ENCODE assay signal across 25 cellular contexts in the genomic region with DNA sequence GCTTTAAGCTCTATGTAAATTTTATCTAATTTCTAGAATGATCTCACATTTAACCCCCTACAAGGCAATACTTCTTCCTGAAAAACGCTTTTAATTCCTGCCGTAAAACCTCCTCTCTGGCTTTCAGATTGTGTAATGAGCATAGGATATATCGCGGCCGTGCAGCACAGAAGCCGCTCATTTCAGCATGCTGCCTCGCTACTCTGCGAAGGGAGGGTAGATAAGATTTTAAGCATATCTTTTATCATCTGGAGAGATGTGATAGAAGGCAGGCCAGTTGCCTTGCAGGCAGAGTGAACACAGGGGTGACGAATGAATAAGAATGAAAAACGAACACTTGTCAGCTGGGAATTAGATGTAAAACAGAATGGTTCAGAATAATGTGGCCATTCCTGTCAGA.
A peak's percentile ranks its signal among the peaks of the same experiment; 100 is the strongest.
DNase-seq lines count a peak whose midpoint lies in the region; ATAC-seq, FAIRE-seq and TF ChIP-seq lines count a peak whose summit lies in the region.
"Had no signal": no experiment of that assay in that cellular context is flagged by ENCODE, and none has a peak within 500 bp of the region (broad histone marks: within the 10 kb centered on the region; RNA-seq: fewer than 3 reads in every experiment).

No MANE protein-coding gene starts in this region.

- no peak overlapping the region for H3K9ac ChIP-seq in neural progenitor cell

- H3K4me3 Mint-ChIP-seq in neural progenitor cell = no peak overlapping the region
- no peak overlapping the region for H3K4me3 Mint-ChIP-seq in immature natural killer cell
- H3K4me3 Mint-ChIP-seq: CD8-positive, alpha-beta memory T cell had no signal

- H3K9me3 ChIP-seq in neural progenitor cell (ENCODE audit: low read depth) = no peaks in the 10 kb centered on the region

- H3K27ac ChIP-seq in cingulate gyrus (ENCODE audit: low read depth, low read length) (peak overlapping the region; percentile 20), neural progenitor cell (no peak overlapping the region)

- H3K4me3 ChIP-seq in neural progenitor cell = no peak overlapping the region

- DNase-seq in Right ventricle myocardium inferior (ENCODE audit: missing footprints) (no peak), Right ventricle myocardium superior (no peak), neural progenitor cell (ENCODE audit: low spot score) (no peak), immature natural killer cell (no peak), RCC 7860 (ENCODE audit: low spot score) (no peak), SHP77 treated with DMSO at 0.1 percent for 48 hours (lab: John Stamatoyannopoulos, UW) (no peak)
- DNase-seq: AML-193; C1 segment of cervical spinal cord; Calu3; CD8-positive, alpha-beta memory T cell; DMS153; IMR-90; NCI-H1105; NCI-H146; NCI-H2029; NCI-H2227 treated with DMSO at 0.1 percent for 48 hours; NCI-H510A treated with DMSO at 0.1 percent for 48 hours; NCI-H748 treated with DMSO at 0.1 percent for 48 hours had no signal

- H3K36me3 ChIP-seq in neural progenitor cell = no peaks in the 10 kb centered on the region

- no peaks in the 10 kb centered on the region for H3F3A ChIP-seq in neural progenitor cell (ENCODE audit: low read depth)

- H2AFZ ChIP-seq in neural progenitor cell (replicated peaks) = no peak overlapping the region

- peak overlapping the region; percentile 22 for H3K27ac Mint-ChIP-seq in neural progenitor cell
- no peak overlapping the region for H3K27ac Mint-ChIP-seq in immature natural killer cell
- H3K27ac Mint-ChIP-seq: CD8-positive, alpha-beta memory T cell had no signal

- no peak for FAIRE-seq in RCC 7860 (lab: Jason Lieb, UNC)
- FAIRE-seq: G401.6, GM12892, H1, HTR-8/SVneo had no signal

- H3K4me1 Mint-ChIP-seq in neural progenitor cell (no peaks in the 10 kb centered on the region), immature natural killer cell (no peaks in the 10 kb centered on the region)
- H3K4me1 Mint-ChIP-seq: CD8-positive, alpha-beta memory T cell had no signal

- H3K27me3 Mint-ChIP-seq in neural progenitor cell (ENCODE audit: insufficient read depth, low read depth) (no peaks in the 10 kb centered on the region), immature natural killer cell (ENCODE audit: low read depth in 3 of 3) (no peaks in the 10 kb centered on the region)
- H3K27me3 Mint-ChIP-seq: CD8-positive, alpha-beta memory T cell had no signal

- no peak overlapping the region for H3K4me2 ChIP-seq in neural progenitor cell

- intact Hi-C loops in Right ventricle myocardium inferior (cut with DNase I) (no loop called here), Right ventricle myocardium superior (cut with DNase I) (no loop called here)

- no peak for TF ChIP-seq CTCF in neural progenitor cell (IDR thresholded peaks at IDR 0.05)

- H4K20me1 ChIP-seq in neural progenitor cell (ENCODE audit: low read depth) = no peaks in the 10 kb centered on the region

- H3K27me3 ChIP-seq in neural progenitor cell = no peaks in the 10 kb centered on the region

- H3K9me3 Mint-ChIP-seq in neural progenitor cell = peaks cover 7% of the 10 kb centered on the region
- peaks cover 0 to 10% (median 4%) of the 10 kb centered on the region in 6 donors for H3K9me3 Mint-ChIP-seq in immature natural killer cell

- ATAC-seq in Right ventricle myocardium inferior (peak; percentile 44), Right ventricle myocardium superior (ENCODE audit: poor library complexity) (no peak), HG03095 (IDR thresholded peaks at IDR 0.05; ENCODE audit: unreplicated experiment) (no peak)
- ATAC-seq: HCT116 had no signal

- no peaks in the 10 kb centered on the region for H3K79me2 ChIP-seq in neural progenitor cell (ENCODE audit: low read depth)

- no peaks in the 10 kb centered on the region for H3K4me1 ChIP-seq in neural progenitor cell

- peaks cover 25% of the 10 kb centered on the region for H3K36me3 Mint-ChIP-seq in neural progenitor cell
- no peaks in the 10 kb centered on the region for H3K36me3 Mint-ChIP-seq in immature natural killer cell
- H3K36me3 Mint-ChIP-seq: CD8-positive, alpha-beta memory T cell had no signal
